ENCODE assay signal across 4 cellular contexts in the genomic region with DNA sequence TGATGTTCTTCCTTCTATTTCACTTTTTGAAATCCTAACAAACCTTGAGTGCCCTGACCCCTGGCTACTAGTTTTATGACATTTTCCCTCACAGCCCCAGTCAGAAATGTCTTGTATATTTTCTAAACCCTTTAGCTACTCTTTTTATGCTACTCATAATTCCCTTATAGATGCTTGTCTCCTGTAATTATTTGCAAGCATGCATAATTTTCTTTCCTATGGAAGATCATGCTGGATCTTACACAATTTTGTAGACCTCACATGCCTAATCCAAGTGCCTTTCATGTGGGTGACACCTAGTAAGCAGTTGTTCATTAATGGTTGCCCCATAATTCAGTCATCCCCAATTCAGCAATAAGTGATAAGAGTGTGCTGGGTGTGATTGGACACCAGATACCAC.
TF ChIP-seq lines count a peak whose summit lies in the region.

No MANE protein-coding gene starts in this region.

TF ChIP-seq in HepG2, 621 proteins besides CTCF, POLR2A, EP300 and RAD21:
- peak; percentile 39 to 56; a peak in 3 of 4 replicates for TF ChIP-seq MAFK (conservative IDR thresholded peaks at IDR 0.05 in 1 of 2, IDR thresholded peaks at IDR 0.05 in 1 of 2; ENCODE audit: low read length in 2 of 2)
- TF ChIP-seq MAFF (IDR thresholded peaks at IDR 0.05; ENCODE audit: low read depth, low read length) = peak; percentile 46; the same call in 1 of the 2 replicates
- TF ChIP-seq ZNF337 (CRISPR knock-in tag; IDR thresholded peaks at IDR 0.05; ENCODE audit: borderline replicate concordance, low read depth) = no peak

TF ChIP-seq in A549, 52 proteins besides CTCF, POLR2A, EP300 and RAD21:
- no peak for TF ChIP-seq ZFP36 (IDR thresholded peaks at IDR 0.05; ENCODE audit: borderline replicate concordance, partially characterized antibody)
- peak; percentile 70 for TF ChIP-seq MAFK (IDR thresholded peaks at IDR 0.05; ENCODE audit: partially characterized antibody)
TF ChIP-seq in A549: peak in this region for 1.

TF ChIP-seq in IMR-90, 13 proteins besides CTCF, POLR2A, EP300 and RAD21:
- no peak for TF ChIP-seq NFE2L2 (IDR thresholded peaks at IDR 0.05; ENCODE audit: low read depth, low read length)
- no peak for TF ChIP-seq FOS (IDR thresholded peaks at IDR 0.05; ENCODE audit: low read depth, low read length)
- TF ChIP-seq MAFK (IDR thresholded peaks at IDR 0.05; ENCODE audit: low read depth, low read length) = 0 out of 2 replicates have a peak, but pooled peaks have one; percentile 2
- TF ChIP-seq, protein P1, sequence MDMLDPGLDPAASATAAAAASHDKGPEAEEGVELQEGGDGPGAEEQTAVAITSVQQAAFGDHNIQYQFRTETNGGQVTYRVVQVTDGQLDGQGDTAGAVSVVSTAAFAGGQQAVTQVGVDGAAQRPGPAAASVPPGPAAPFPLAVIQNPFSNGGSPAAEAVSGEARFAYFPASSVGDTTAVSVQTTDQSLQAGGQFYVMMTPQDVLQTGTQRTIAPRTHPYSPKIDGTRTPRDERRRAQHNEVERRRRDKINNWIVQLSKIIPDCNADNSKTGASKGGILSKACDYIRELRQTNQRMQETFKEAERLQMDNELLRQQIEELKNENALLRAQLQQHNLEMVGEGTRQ (IDR thresholded peaks at IDR 0.05; ENCODE audit: low read depth, low read length) = no peak
- TF ChIP-seq RFX5 (IDR thresholded peaks at IDR 0.05; ENCODE audit: low read depth, low read length) = no peak
- no peak for TF ChIP-seq MXI1 (IDR thresholded peaks at IDR 0.05; ENCODE audit: borderline replicate concordance, low read depth, low read length)
- TF ChIP-seq RCOR1 (IDR thresholded peaks at IDR 0.05; ENCODE audit: insufficient replicate concordance, low read length) = no peak
- no peak for TF ChIP-seq SMC3 (IDR thresholded peaks at IDR 0.05; ENCODE audit: low read depth, low read length)

TF ChIP-seq in K562, 482 proteins besides CTCF, POLR2A, EP300 and RAD21:
- TF ChIP-seq MYNN (IDR thresholded peaks at IDR 0.05) (no peak), MYNN (CRISPR knock-in tag; IDR thresholded peaks at IDR 0.05) (no peak), RBM22 (IDR thresholded peaks at IDR 0.05; ENCODE audit: low read depth, low read length, poor library complexity, severe bottlenecking) (no peak), HDAC3 (IDR thresholded peaks at IDR 0.05; ENCODE audit: borderline replicate concordance, partially characterized antibody) (no peak), MAFG (tag; conservative IDR thresholded peaks at IDR 0.05) (peak; percentile 50), SIN3A (IDR thresholded peaks at IDR 0.05; ENCODE audit: borderline replicate concordance in 2 of 2, control insufficient read depth in 1 of 2, low read depth in 2 of 2, low read length in 2 of 2) (no peak), NFATC3 (IDR thresholded peaks at IDR 0.05) (no peak), ZNF165 (CRISPR knock-in tag; IDR thresholded peaks at IDR 0.05; ENCODE audit: borderline replicate concordance) (no peak), ZNF316 (IDR thresholded peaks at IDR 0.05) (peak; percentile 56), MEIS2 (IDR thresholded peaks at IDR 0.05; ENCODE audit: partially characterized antibody) (no peak), PHB2 (IDR thresholded peaks at IDR 0.05; ENCODE audit: low read depth) (no peak), JUND (IDR thresholded peaks at IDR 0.05; ENCODE audit: borderline replicate concordance, low read depth, low read length) (no peak), JUND (tag; IDR thresholded peaks at IDR 0.05; ENCODE audit: borderline replicate concordance, low read depth, low read length) (no peak), ZNF830 (CRISPR knock-in tag; IDR thresholded peaks at IDR 0.05) (no peak), MCM7 (IDR thresholded peaks at IDR 0.05) (no peak), ZKSCAN8 (CRISPR knock-in tag; IDR thresholded peaks at IDR 0.05) (no peak), PHF21A (IDR thresholded peaks at IDR 0.05; ENCODE audit: borderline replicate concordance, low read depth) (no peak), POLR2H (tag; IDR thresholded peaks at IDR 0.05; ENCODE audit: low read depth) (no peak), CHCHD3 (CRISPR knock-in tag; IDR thresholded peaks at IDR 0.05) (no peak), MAFF (IDR thresholded peaks at IDR 0.05; ENCODE audit: low read length) (0 out of 2 replicates have a peak, but pooled peaks have one; percentile 6), SP2 (IDR thresholded peaks at IDR 0.05; ENCODE audit: extremely low read depth, low read depth, low read length, poor library complexity, severe bottlenecking) (no peak), FOXP1 (CRISPR knock-in tag; IDR thresholded peaks at IDR 0.05) (no peak), ZNF311 (CRISPR knock-in tag; IDR thresholded peaks at IDR 0.05) (no peak), POLR2AphosphoS5 (IDR thresholded peaks at IDR 0.05; ENCODE audit: control insufficient read depth, insufficient read depth, low read depth, low read length) (no peak), LARP7 (IDR thresholded peaks at IDR 0.05) (no peak), SIRT6 (IDR thresholded peaks at IDR 0.05; ENCODE audit: low read depth, low read length) (no peak), TGIF2 (CRISPR knock-in tag; IDR thresholded peaks at IDR 0.05) (no peak), PYGO2 (tag; IDR thresholded peaks at IDR 0.05) (no peak), PCBP2 (IDR thresholded peaks at IDR 0.05; ENCODE audit: low read depth, low read length, poor library complexity, severe bottlenecking) (no peak), COPS2 (conservative IDR thresholded peaks at IDR 0.05) (no peak), ZC3H11A (IDR thresholded peaks at IDR 0.05; ENCODE audit: low read depth, low read length) (no peak), ZNF212 (CRISPR knock-in tag; IDR thresholded peaks at IDR 0.05) (no peak), C11orf30 (IDR thresholded peaks at IDR 0.05; ENCODE audit: low read depth) (peak; percentile 70)
- TF ChIP-seq, protein P2, sequence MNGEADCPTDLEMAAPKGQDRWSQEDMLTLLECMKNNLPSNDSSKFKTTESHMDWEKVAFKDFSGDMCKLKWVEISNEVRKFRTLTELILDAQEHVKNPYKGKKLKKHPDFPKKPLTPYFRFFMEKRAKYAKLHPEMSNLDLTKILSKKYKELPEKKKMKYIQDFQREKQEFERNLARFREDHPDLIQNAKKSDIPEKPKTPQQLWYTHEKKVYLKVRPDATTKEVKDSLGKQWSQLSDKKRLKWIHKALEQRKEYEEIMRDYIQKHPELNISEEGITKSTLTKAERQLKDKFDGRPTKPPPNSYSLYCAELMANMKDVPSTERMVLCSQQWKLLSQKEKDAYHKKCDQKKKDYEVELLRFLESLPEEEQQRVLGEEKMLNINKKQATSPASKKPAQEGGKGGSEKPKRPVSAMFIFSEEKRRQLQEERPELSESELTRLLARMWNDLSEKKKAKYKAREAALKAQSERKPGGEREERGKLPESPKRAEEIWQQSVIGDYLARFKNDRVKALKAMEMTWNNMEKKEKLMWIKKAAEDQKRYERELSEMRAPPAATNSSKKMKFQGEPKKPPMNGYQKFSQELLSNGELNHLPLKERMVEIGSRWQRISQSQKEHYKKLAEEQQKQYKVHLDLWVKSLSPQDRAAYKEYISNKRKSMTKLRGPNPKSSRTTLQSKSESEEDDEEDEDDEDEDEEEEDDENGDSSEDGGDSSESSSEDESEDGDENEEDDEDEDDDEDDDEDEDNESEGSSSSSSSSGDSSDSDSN (IDR thresholded peaks at IDR 0.05; ENCODE audit: borderline replicate concordance in 1 of 2, low read depth in 2 of 2, low read length in 2 of 2) = no peak
- TF ChIP-seq, protein P3, sequence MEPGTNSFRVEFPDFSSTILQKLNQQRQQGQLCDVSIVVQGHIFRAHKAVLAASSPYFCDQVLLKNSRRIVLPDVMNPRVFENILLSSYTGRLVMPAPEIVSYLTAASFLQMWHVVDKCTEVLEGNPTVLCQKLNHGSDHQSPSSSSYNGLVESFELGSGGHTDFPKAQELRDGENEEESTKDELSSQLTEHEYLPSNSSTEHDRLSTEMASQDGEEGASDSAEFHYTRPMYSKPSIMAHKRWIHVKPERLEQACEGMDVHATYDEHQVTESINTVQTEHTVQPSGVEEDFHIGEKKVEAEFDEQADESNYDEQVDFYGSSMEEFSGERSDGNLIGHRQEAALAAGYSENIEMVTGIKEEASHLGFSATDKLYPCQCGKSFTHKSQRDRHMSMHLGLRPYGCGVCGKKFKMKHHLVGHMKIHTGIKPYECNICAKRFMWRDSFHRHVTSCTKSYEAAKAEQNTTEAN (CRISPR knock-in tag; IDR thresholded peaks at IDR 0.05) = no peak
- TF ChIP-seq, protein P4, sequence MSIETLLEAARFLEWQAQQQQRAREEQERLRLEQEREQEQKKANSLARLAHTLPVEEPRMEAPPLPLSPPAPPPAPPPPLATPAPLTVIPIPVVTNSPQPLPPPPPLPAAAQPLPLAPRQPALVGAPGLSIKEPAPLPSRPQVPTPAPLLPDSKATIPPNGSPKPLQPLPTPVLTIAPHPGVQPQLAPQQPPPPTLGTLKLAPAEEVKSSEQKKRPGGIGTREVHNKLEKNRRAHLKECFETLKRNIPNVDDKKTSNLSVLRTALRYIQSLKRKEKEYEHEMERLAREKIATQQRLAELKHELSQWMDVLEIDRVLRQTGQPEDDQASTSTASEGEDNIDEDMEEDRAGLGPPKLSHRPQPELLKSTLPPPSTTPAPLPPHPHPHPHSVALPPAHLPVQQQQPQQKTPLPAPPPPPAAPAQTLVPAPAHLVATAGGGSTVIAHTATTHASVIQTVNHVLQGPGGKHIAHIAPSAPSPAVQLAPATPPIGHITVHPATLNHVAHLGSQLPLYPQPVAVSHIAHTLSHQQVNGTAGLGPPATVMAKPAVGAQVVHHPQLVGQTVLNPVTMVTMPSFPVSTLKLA (conservative IDR thresholded peaks at IDR 0.05) = no peak
- TF ChIP-seq, protein P5, sequence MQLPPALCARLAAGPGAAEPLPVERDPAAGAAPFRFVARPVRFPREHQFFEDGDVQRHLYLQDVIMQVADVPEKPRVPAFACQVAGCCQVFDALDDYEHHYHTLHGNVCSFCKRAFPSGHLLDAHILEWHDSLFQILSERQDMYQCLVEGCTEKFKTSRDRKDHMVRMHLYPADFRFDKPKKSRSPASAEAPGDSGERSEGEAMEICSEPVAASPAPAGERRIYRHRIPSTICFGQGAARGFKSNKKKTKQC (CRISPR knock-in tag; IDR thresholded peaks at IDR 0.05) = no peak
